In genomic region chr18:57921708-57922107, GRCh38 we compare ENCODE assay signal across 15 cellular contexts.
DNase-seq lines count a peak whose midpoint lies in the region; ATAC-seq and TF ChIP-seq lines count a peak whose summit lies in the region.
"Had no signal": no experiment of that assay in that cellular context is flagged by ENCODE, and none has a peak within 500 bp of the region (broad histone marks: within the 10 kb centered on the region; RNA-seq: fewer than 3 reads in every experiment).

No MANE protein-coding gene starts in this region.

- intact Hi-C loops in HCT116 (cut with micrococcal nuclease), result no loop called here

- TF ChIP-seq CTCF in HCT116 (IDR thresholded peaks at IDR 0.05 in 2 of 3, conservative IDR thresholded peaks at IDR 0.05 in 1 of 3; ENCODE audit: borderline replicate concordance in 1 of 3, insufficient read depth in 1 of 3, low read depth in 2 of 3, low read length in 2 of 3) (no peak), fibroblast of lung (conservative IDR thresholded peaks at IDR 0.05 in 1 of 2, IDR thresholded peaks at IDR 0.05 in 1 of 2; ENCODE audit: low read depth in 1 of 2, low read length in 2 of 2) (no peak)

- H3K4me3 ChIP-seq in HCT116 (replicated peaks in 1 of 2; ENCODE audit: low read depth in 1 of 2, low read length in 2 of 2) (no peak overlapping the region), fibroblast of lung (replicated peaks in 1 of 4; ENCODE audit: control extremely low read depth in 1 of 4, insufficient read depth in 1 of 4, low read depth in 3 of 4, low read length in 4 of 4) (no peak overlapping the region)
- H3K4me3 ChIP-seq: SJCRH30 had no signal

- no peaks in the 10 kb centered on the region for H3K27me3 ChIP-seq in HCT116 (ENCODE audit: insufficient read depth, low read length)
- no peaks in the 10 kb centered on the region for H3K27me3 ChIP-seq in fibroblast of lung (ENCODE audit: control insufficient read depth, insufficient read depth, low read length)
- H3K27me3 ChIP-seq: SJCRH30 had no signal

- no peak for TF ChIP-seq RAD21 in HCT116 (IDR thresholded peaks at IDR 0.05; ENCODE audit: low read depth)

- DNase-seq in CD1c-positive myeloid dendritic cell (ENCODE audit: extremely low spot score) (peak; percentile 5), HCT116 (ENCODE audit: low read depth, low spot score) (peak; percentile 23), RPMI7951 (ENCODE audit: low read depth) (peak; percentile 19), fibroblast of lung (ENCODE audit: low read depth in 2 of 2) (peak; percentile 34 to 45), NCI-H2029 (lab: John Stamatoyannopoulos, UW) (no peak), SW 1271 (lab: John Stamatoyannopoulos, UW) (no peak)
- DNase-seq in activated T-cell treated with anti-CD3 and anti-CD28 coated beads, Interleukin-2, amount 50 U/mL, for 4 hours, result no peak
- DNase-seq: activated CD4-positive, CD25-positive, alpha-beta regulatory T cell; central memory CD4-positive, alpha-beta T cell; NCI-H2227 treated with DMSO at 0.1 percent for 48 hours; SJCRH30; stimulated activated CD4-positive, alpha-beta T cell treated with anti-CD3 and anti-CD28 coated beads, Interleukin-4, amount 100 ng/mL, for 24 hours had no signal

- RAD21 ChIA-PET in HCT116 (lab: Charles Lee; ENCODE audit: low non-redundant PET in 1 of 2, low total read pairs in 2 of 2, uncharacterized antibody in 2 of 2, unreplicated experiment in 2 of 2), result no interaction called here

- no peaks in the 10 kb centered on the region for H3K9me3 Mint-ChIP-seq in activated T-cell treated with anti-CD3 and anti-CD28 coated beads, Interleukin-2, amount 50 U/mL, for 4 hours
- H3K9me3 Mint-ChIP-seq: stimulated activated naive CD8-positive, alpha-beta T cell treated with anti-CD3 and anti-CD28 coated beads, Interleukin-15, Interleukin-2, amounts not matched to agents 100 ng/mL and 50 ng/mL, for 24 hours had no signal

- H3K27me3 Mint-ChIP-seq in activated T-cell treated with anti-CD3 and anti-CD28 coated beads, Interleukin-2, amount 50 U/mL, for 4 hours (ENCODE audit: low read depth), result no peaks in the 10 kb centered on the region

- H3K36me3 ChIP-seq in HCT116 (ENCODE audit: control insufficient read depth in 1 of 2, insufficient read depth in 2 of 2, low read length in 2 of 2) (no peaks in the 10 kb centered on the region), fibroblast of lung (ENCODE audit: control insufficient read depth, insufficient read depth, low read length) (no peaks in the 10 kb centered on the region)
- H3K36me3 ChIP-seq: SJCRH30 had no signal

- H3K36me3 Mint-ChIP-seq in activated T-cell treated with anti-CD3 and anti-CD28 coated beads, Interleukin-2, amount 50 U/mL, for 4 hours (ENCODE audit: insufficient read depth), result no peaks in the 10 kb centered on the region

- H3K9me2 ChIP-seq in HCT116 (ENCODE audit: insufficient read depth), result no peaks in the 10 kb centered on the region

- H3K9ac ChIP-seq in HCT116 (ENCODE audit: low read length) (no peak overlapping the region), fibroblast of lung (ENCODE audit: insufficient read depth, low read length) (no peak overlapping the region)

- H3K9me3 ChIP-seq in HCT116 (ENCODE audit: control insufficient read depth in 1 of 2, insufficient read depth in 1 of 2, low read depth in 1 of 2, low read length in 2 of 2), result no peaks in the 10 kb centered on the region
- H3K9me3 ChIP-seq in fibroblast of lung (ENCODE audit: control insufficient read depth, insufficient read depth, low read depth, low read length), result no peaks in the 10 kb centered on the region
- H3K9me3 ChIP-seq: SJCRH30 had no signal

- POLR2A ChIA-PET in HCT116 (lab: Charles Lee), result no interaction called here

- CTCF ChIA-PET in HCT116 (lab: Charles Lee), result no interaction called here

- H4K20me1 ChIP-seq in HCT116 (ENCODE audit: insufficient read depth), result no peaks in the 10 kb centered on the region
- no peaks in the 10 kb centered on the region for H4K20me1 ChIP-seq in fibroblast of lung (ENCODE audit: control insufficient read depth, extremely low read depth, insufficient read depth, low read length)

- peak overlapping the region; percentile 71 for H2AFZ ChIP-seq in HCT116 (ENCODE audit: low read depth, low read length, poor library complexity, severe bottlenecking)
- no peak overlapping the region for H2AFZ ChIP-seq in fibroblast of lung (ENCODE audit: low read length)

- H3K4me2 ChIP-seq in HCT116 (ENCODE audit: low read length) (no peak overlapping the region), fibroblast of lung (ENCODE audit: extremely low read depth, insufficient read depth, low read length) (no peak overlapping the region)

- H3K27ac ChIP-seq in HCT116 (ENCODE audit: low read depth, low read length), result no peak overlapping the region
- no peak overlapping the region for H3K27ac ChIP-seq in fibroblast of lung (ENCODE audit: insufficient read depth, low read length)
- H3K27ac ChIP-seq: C4-2B, SJCRH30 had no signal

- TF ChIP-seq POLR2A in HCT116 (IDR thresholded peaks at IDR 0.05; ENCODE audit: borderline replicate concordance, extremely low read depth, insufficient read depth, insufficient read length), result no peak

- H3K4me3 Mint-ChIP-seq in activated T-cell treated with anti-CD3 and anti-CD28 coated beads, Interleukin-2, amount 50 U/mL, for 4 hours, result no peak overlapping the region
- H3K4me3 Mint-ChIP-seq: stimulated activated naive CD8-positive, alpha-beta T cell treated with anti-CD3 and anti-CD28 coated beads, Interleukin-15, Interleukin-2, amounts not matched to agents 100 ng/mL and 50 ng/mL, for 24 hours had no signal

- ATAC-seq in HCT116, result no peak; the same call in 1 of the 2 replicates
- ATAC-seq in activated T-cell treated with anti-CD3 and anti-CD28 coated beads, Interleukin-2, amount 50 U/mL, for 4 hours, result no peak
- no peak for ATAC-seq in GM21786 (IDR thresholded peaks at IDR 0.05; ENCODE audit: unreplicated experiment)

- H3K4me1 Mint-ChIP-seq in activated T-cell treated with anti-CD3 and anti-CD28 coated beads, Interleukin-2, amount 50 U/mL, for 4 hours (ENCODE audit: low read depth), result peaks cover under 1% of the 10 kb centered on the region

- H3K4me1 ChIP-seq in HCT116 (ENCODE audit: control insufficient read depth in 1 of 2, insufficient read depth in 2 of 2, low read length in 2 of 2) (peaks cover 0 to 12% of the 10 kb centered on the region in 2 experiments; a peak in 2 of 4 replicates), fibroblast of lung (ENCODE audit: control insufficient read depth, extremely low read depth, insufficient read depth, low read length) (peaks cover 8% of the 10 kb centered on the region)
- H3K4me1 ChIP-seq: SJCRH30 had no signal

- H3K79me2 ChIP-seq in HCT116 (ENCODE audit: insufficient read depth, low read length) (no peaks in the 10 kb centered on the region), fibroblast of lung (ENCODE audit: control insufficient read depth, insufficient read depth, low read length) (no peaks in the 10 kb centered on the region)

- BruUV-seq in HCT116 (replicated peaks; lab: Mats Ljungman, UMichigan), result no TSS peak

TF ChIP-seq in HCT116, 20 proteins besides CTCF, POLR2A, EP300 and RAD21:
- TF ChIP-seq JUND (IDR thresholded peaks at IDR 0.05) (peak; percentile 48; the same call in 1 of the 2 replicates), CEBPB (IDR thresholded peaks at IDR 0.05; ENCODE audit: low read depth) (peak; percentile 91), POLR2AphosphoS5 (IDR thresholded peaks at IDR 0.05; ENCODE audit: low read depth, low read length) (0 out of 2 replicates have a peak, but pooled peaks have one; percentile 26), CBX3 (IDR thresholded peaks at IDR 0.05; ENCODE audit: low read depth) (peak; percentile 60; the same call in 1 of the 2 replicates), SIN3A (IDR thresholded peaks at IDR 0.05; ENCODE audit: low read depth) (0 out of 2 replicates have a peak, but pooled peaks have one; percentile 18), EZH2 (IDR thresholded peaks at IDR 0.05) (no peak), SRF (IDR thresholded peaks at IDR 0.05; ENCODE audit: low read depth) (no peak), FOSL1 (IDR thresholded peaks at IDR 0.05; ENCODE audit: low read depth) (peak; percentile 61), MAX (IDR thresholded peaks at IDR 0.05) (peak; percentile 35; the same call in 1 of the 2 replicates), ZFX (IDR thresholded peaks at IDR 0.05) (no peak), ATF3 (IDR thresholded peaks at IDR 0.05) (peak; percentile 85), SP1 (IDR thresholded peaks at IDR 0.05; ENCODE audit: low read depth) (peak; percentile 47)

Comparison
In these comparisons a context has a peak if more than half of its experiments do, and no peak if none do; other contexts are left out.
1. DNase-seq: peak in CD1c-positive myeloid dendritic cell (single experiment), HCT116 (single experiment), RPMI7951 (single experiment) and fibroblast of lung (2 of 2); none in NCI-H2029 (single experiment), activated T-cell treated with anti-CD3 and anti-CD28 coated beads, Interleukin-2, amount 50 U/mL, for 4 hours (single experiment) and SW 1271 (0 of 2).